Comparison of ENCODE assay signal across 1 cellular context in genomic region chrX:118564498-118564897, GRCh38.
A peak's percentile ranks its signal among the peaks of the same experiment; 100 is the strongest.
TF ChIP-seq lines count a peak whose summit lies in the region.

No MANE protein-coding gene starts in this region.

TF ChIP-seq in HEK293, 187 proteins besides CTCF, POLR2A, EP300 and RAD21:
- no peak for TF ChIP-seq ZNF76 (tag by site-specific recombination; IDR thresholded peaks at IDR 0.05; ENCODE audit: borderline replicate concordance, low read depth)
- TF ChIP-seq ZNF366 (tag by site-specific recombination; conservative IDR thresholded peaks at IDR 0.05) = peak; percentile 62
- no peak for TF ChIP-seq ZNF175 (tag by site-specific recombination; IDR thresholded peaks at IDR 0.05)
- TF ChIP-seq ZNF341 (tag by site-specific recombination; IDR thresholded peaks at IDR 0.05; ENCODE audit: low read depth) = no peak
- no peak for TF ChIP-seq ZNF426 (tag by site-specific recombination; IDR thresholded peaks at IDR 0.05)
- no peak for TF ChIP-seq ZNF558 (tag by site-specific recombination; IDR thresholded peaks at IDR 0.05)
